In the genomic region with DNA sequence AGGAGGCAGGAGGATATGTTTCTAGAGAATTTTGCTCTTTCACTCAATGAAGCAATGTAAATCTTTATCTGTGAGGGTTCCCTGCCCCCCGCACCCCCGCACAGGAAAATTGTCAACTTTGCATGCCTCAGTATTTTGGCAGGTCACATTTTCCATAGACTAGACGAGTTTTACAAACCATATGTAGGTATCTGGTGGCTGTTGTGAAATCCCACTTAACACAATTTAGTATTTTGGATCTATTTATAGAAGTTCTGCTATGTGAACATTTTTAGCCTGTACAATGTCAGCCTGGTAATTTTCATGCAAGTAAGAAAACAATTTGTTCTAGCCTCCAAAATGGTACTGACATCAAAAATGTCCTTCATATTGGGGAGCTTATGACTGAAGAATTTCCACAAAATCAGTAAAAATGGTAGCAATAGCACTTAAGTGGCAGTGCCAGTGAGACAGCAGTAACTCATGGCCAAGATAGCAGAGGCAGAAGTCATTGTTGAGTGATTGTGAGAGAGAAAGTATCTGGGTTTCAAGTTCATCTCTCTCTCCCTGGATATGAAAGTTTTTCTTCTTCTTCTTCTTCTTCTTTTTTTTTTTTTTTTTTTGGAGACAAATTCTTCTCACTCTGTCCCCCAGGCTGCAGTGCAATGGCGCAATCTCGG, we compare ENCODE assay signal across 12 cellular contexts. TPM values are rescaled to one million over a fixed set of nuclear protein-coding genes. Genes with fewer than 3 reads are reported as not detected.
A peak's percentile ranks its signal among the peaks of the same experiment; 100 is the strongest.
DNase-seq lines count a peak whose midpoint lies in the region; ATAC-seq and TF ChIP-seq lines count a peak whose summit lies in the region.
"Had no signal": no experiment of that assay in that cellular context is flagged by ENCODE, and none has a peak within 500 bp of the region (broad histone marks: within the 10 kb centered on the region; RNA-seq: fewer than 3 reads in every experiment).

No MANE protein-coding gene starts in this region.

- peak; percentile 4 to 83 (median 34) for TF ChIP-seq EP300 in sigmoid colon (IDR thresholded peaks at IDR 0.05)

- H3K27ac Mint-ChIP-seq in activated CD4-positive, alpha-beta memory T cell treated with anti-CD3 and anti-CD28 coated beads for 36 hours = no peak overlapping the region
- H3K27ac Mint-ChIP-seq in activated CD4-positive, alpha-beta memory T cell treated with anti-CD3 and anti-CD28 coated beads, Interleukin-2, amount 10 ng/mL, durations not matched to agents 7 days and 5 days = no peak overlapping the region
- peak overlapping the region; percentile 7 for H3K27ac Mint-ChIP-seq in activated T-helper 2 cell treated with anti-CD3 and anti-CD28 coated beads, Interferon-gamma antibody, Interleukin-2, Interleukin-4, amounts not matched to agents 10 μg/mL and 5 μg/mL and 100 μg/mL, durations not matched to agents 14 hours and 24 hours and 36 hours

- ATAC-seq in HG02642 (IDR thresholded peaks at IDR 0.05; ENCODE audit: poor library complexity, unreplicated experiment) (peak; percentile 49), HG03432 (IDR thresholded peaks at IDR 0.05; ENCODE audit: unreplicated experiment) (no peak)

- H3K9me3 ChIP-seq in sigmoid colon = no peaks in the 10 kb centered on the region
- H3K9me3 ChIP-seq: esophagus muscularis mucosa, Peyer's patch, upper lobe of left lung had no signal

- peak; percentile 12 for DNase-seq in activated CD4-positive, alpha-beta memory T cell treated with anti-CD3 and anti-CD28 coated beads for 36 hours
- no peak for DNase-seq in activated CD4-positive, alpha-beta memory T cell treated with anti-CD3 and anti-CD28 coated beads, Interleukin-2, amount 10 ng/mL, durations not matched to agents 7 days and 5 days
- no peak for DNase-seq in activated T-helper 2 cell treated with anti-CD3 and anti-CD28 coated beads, Interferon-gamma antibody, Interleukin-2, Interleukin-4, amounts not matched to agents 10 μg/mL and 5 μg/mL and 100 μg/mL, durations not matched to agents 14 hours and 24 hours and 36 hours (ENCODE audit: low spot score)
- no peak for DNase-seq in sigmoid colon
- no peak for DNase-seq in OCI-M1 (lab: John Stamatoyannopoulos, UW)
- DNase-seq in activated effector memory CD4-positive, alpha-beta T cell treated with Interleukin-2 at 50 U/mL for 16 hours = no peak
- DNase-seq: NCI-H2171, Peyer's patch, upper lobe of left lung had no signal

- TF ChIP-seq CTCF in sigmoid colon (IDR thresholded peaks at IDR 0.05) = no peak

- peak overlapping the region in 3 of 4 donors; percentile 15 to 59 (median 51) for H3K27ac ChIP-seq in sigmoid colon
- H3K27ac ChIP-seq: upper lobe of left lung had no signal

- POLR2A ChIA-PET in activated CD4-positive, alpha-beta memory T cell treated with anti-CD3 and anti-CD28 coated beads for 36 hours (lab: Charles Lee) = no interaction called here
- POLR2A ChIA-PET in activated CD4-positive, alpha-beta memory T cell treated with anti-CD3 and anti-CD28 coated beads, Interleukin-2, amount 10 ng/mL, durations not matched to agents 7 days and 5 days (lab: Charles Lee) = no interaction called here

- H3K27me3 ChIP-seq in sigmoid colon = no peaks in the 10 kb centered on the region
- H3K27me3 ChIP-seq: esophagus muscularis mucosa, Peyer's patch, upper lobe of left lung had no signal

- intact Hi-C loops in activated CD4-positive, alpha-beta memory T cell treated with anti-CD3 and anti-CD28 coated beads for 36 hours (cut with micrococcal nuclease) = no loop called here
- intact Hi-C loops in activated T-helper 2 cell treated with anti-CD3 and anti-CD28 coated beads, Interferon-gamma antibody, Interleukin-2, Interleukin-4, amounts not matched to agents 10 μg/mL and 5 μg/mL and 100 μg/mL, durations not matched to agents 14 hours and 24 hours and 36 hours (cut with micrococcal nuclease) = no loop called here
- intact Hi-C loops in sigmoid colon (cut with DNase I) = no loop called here

- 76 to 90% methylated on average over 5 of the region's 5 CpGs for WGBS in sigmoid colon, 2 donors

- H3K4me1 Mint-ChIP-seq in activated CD4-positive, alpha-beta memory T cell treated with anti-CD3 and anti-CD28 coated beads for 36 hours (ENCODE audit: low read depth) = peaks cover 11% of the 10 kb centered on the region
- no peaks in the 10 kb centered on the region for H3K4me1 Mint-ChIP-seq in activated CD4-positive, alpha-beta memory T cell treated with anti-CD3 and anti-CD28 coated beads, Interleukin-2, amount 10 ng/mL, durations not matched to agents 7 days and 5 days
- H3K4me1 Mint-ChIP-seq in activated T-helper 2 cell treated with anti-CD3 and anti-CD28 coated beads, Interferon-gamma antibody, Interleukin-2, Interleukin-4, amounts not matched to agents 10 μg/mL and 5 μg/mL and 100 μg/mL, durations not matched to agents 14 hours and 24 hours and 36 hours (ENCODE audit: low read depth) = peaks cover 2% of the 10 kb centered on the region

- TF ChIP-seq POLR2A in sigmoid colon (IDR thresholded peaks at IDR 0.05) = no peak

- H3K9me3 Mint-ChIP-seq in activated CD4-positive, alpha-beta memory T cell treated with anti-CD3 and anti-CD28 coated beads for 36 hours = no peaks in the 10 kb centered on the region
- H3K9me3 Mint-ChIP-seq in activated CD4-positive, alpha-beta memory T cell treated with anti-CD3 and anti-CD28 coated beads, Interleukin-2, amount 10 ng/mL, durations not matched to agents 7 days and 5 days = no peaks in the 10 kb centered on the region
- H3K9me3 Mint-ChIP-seq in activated T-helper 2 cell treated with anti-CD3 and anti-CD28 coated beads, Interferon-gamma antibody, Interleukin-2, Interleukin-4, amounts not matched to agents 10 μg/mL and 5 μg/mL and 100 μg/mL, durations not matched to agents 14 hours and 24 hours and 36 hours = no peaks in the 10 kb centered on the region

- no peak overlapping the region for H3K4me3 ChIP-seq in sigmoid colon
- H3K4me3 ChIP-seq: esophagus muscularis mucosa, Peyer's patch, upper lobe of left lung had no signal

- CTCF ChIA-PET in activated CD4-positive, alpha-beta memory T cell treated with anti-CD3 and anti-CD28 coated beads for 36 hours (lab: Charles Lee) = interaction anchor here (0.7 kb wide), 2 partner anchors 169 to 215 kb away, joined by 3 read pairs; no protein-coding TSS in a partner anchor
- CTCF ChIA-PET in activated CD4-positive, alpha-beta memory T cell treated with anti-CD3 and anti-CD28 coated beads, Interleukin-2, amount 10 ng/mL, durations not matched to agents 7 days and 5 days (lab: Charles Lee) = interaction anchor here (0.7 kb wide), 3 partner anchors 46 to 333 kb away, joined by 3 to 6 read pairs (median 3); no protein-coding TSS in a partner anchor

- peaks cover 0 to 17% (median 6%) of the 10 kb centered on the region in 4 donors for H3K4me1 ChIP-seq in sigmoid colon
- H3K4me1 ChIP-seq: Peyer's patch had no signal

- no peaks in the 10 kb centered on the region for H3K27me3 Mint-ChIP-seq in activated CD4-positive, alpha-beta memory T cell treated with anti-CD3 and anti-CD28 coated beads for 36 hours
- no peaks in the 10 kb centered on the region for H3K27me3 Mint-ChIP-seq in activated CD4-positive, alpha-beta memory T cell treated with anti-CD3 and anti-CD28 coated beads, Interleukin-2, amount 10 ng/mL, durations not matched to agents 7 days and 5 days
- H3K27me3 Mint-ChIP-seq in activated T-helper 2 cell treated with anti-CD3 and anti-CD28 coated beads, Interferon-gamma antibody, Interleukin-2, Interleukin-4, amounts not matched to agents 10 μg/mL and 5 μg/mL and 100 μg/mL, durations not matched to agents 14 hours and 24 hours and 36 hours (ENCODE audit: low read depth) = peaks cover 8% of the 10 kb centered on the region

- H3K36me3 Mint-ChIP-seq in activated CD4-positive, alpha-beta memory T cell treated with anti-CD3 and anti-CD28 coated beads for 36 hours = no peaks in the 10 kb centered on the region
- H3K36me3 Mint-ChIP-seq in activated CD4-positive, alpha-beta memory T cell treated with anti-CD3 and anti-CD28 coated beads, Interleukin-2, amount 10 ng/mL, durations not matched to agents 7 days and 5 days (ENCODE audit: low read depth) = no peaks in the 10 kb centered on the region
- H3K36me3 Mint-ChIP-seq in activated T-helper 2 cell treated with anti-CD3 and anti-CD28 coated beads, Interferon-gamma antibody, Interleukin-2, Interleukin-4, amounts not matched to agents 10 μg/mL and 5 μg/mL and 100 μg/mL, durations not matched to agents 14 hours and 24 hours and 36 hours (ENCODE audit: low read depth) = no peaks in the 10 kb centered on the region

- H3K36me3 ChIP-seq in sigmoid colon = no peaks in the 10 kb centered on the region
- H3K36me3 ChIP-seq: esophagus muscularis mucosa, Peyer's patch, upper lobe of left lung had no signal

- H3K4me3 Mint-ChIP-seq in activated CD4-positive, alpha-beta memory T cell treated with anti-CD3 and anti-CD28 coated beads for 36 hours = no peak overlapping the region
- no peak overlapping the region for H3K4me3 Mint-ChIP-seq in activated CD4-positive, alpha-beta memory T cell treated with anti-CD3 and anti-CD28 coated beads, Interleukin-2, amount 10 ng/mL, durations not matched to agents 7 days and 5 days
- no peak overlapping the region for H3K4me3 Mint-ChIP-seq in activated T-helper 2 cell treated with anti-CD3 and anti-CD28 coated beads, Interferon-gamma antibody, Interleukin-2, Interleukin-4, amounts not matched to agents 10 μg/mL and 5 μg/mL and 100 μg/mL, durations not matched to agents 14 hours and 24 hours and 36 hours (ENCODE audit: low read depth)

RNA-seq across cellular contexts. Expression of gene FRYL, which starts 12.4 kb away (rescaled TPM):
- 10 to 100 TPM; 59.1 to 67.3 TPM for total RNA-seq in activated CD4-positive, alpha-beta memory T cell treated with anti-CD3 and anti-CD28 coated beads for 36 hours
- 10 to 100 TPM; 82.4 to 82.7 TPM for total RNA-seq in activated CD4-positive, alpha-beta memory T cell treated with anti-CD3 and anti-CD28 coated beads, Interleukin-2, amount 10 ng/mL, durations not matched to agents 7 days and 5 days
- 68.2 and 69.6 TPM in 2 replicates for total RNA-seq in activated T-helper 2 cell treated with anti-CD3 and anti-CD28 coated beads, Interferon-gamma antibody, Interleukin-2, Interleukin-4, amounts not matched to agents 10 μg/mL and 5 μg/mL and 100 μg/mL, durations not matched to agents 14 hours and 24 hours and 36 hours
- 10 to 100 TPM; 44.9 to 72.4 (median 63.2) TPM for total RNA-seq in sigmoid colon
- 10 to 100 TPM; 41.4 to 63.6 (median 41.6) TPM for polyA plus RNA-seq in sigmoid colon

RNA-seq across cellular contexts. Expression of gene OCIAD1, which starts 38.4 kb away (rescaled TPM):
- 100 to 1,000 TPM; 100 to 107 TPM for total RNA-seq in activated CD4-positive, alpha-beta memory T cell treated with anti-CD3 and anti-CD28 coated beads for 36 hours
- 100 to 1,000 TPM; 103 to 104 TPM for total RNA-seq in activated CD4-positive, alpha-beta memory T cell treated with anti-CD3 and anti-CD28 coated beads, Interleukin-2, amount 10 ng/mL, durations not matched to agents 7 days and 5 days
- total RNA-seq in activated T-helper 2 cell treated with anti-CD3 and anti-CD28 coated beads, Interferon-gamma antibody, Interleukin-2, Interleukin-4, amounts not matched to agents 10 μg/mL and 5 μg/mL and 100 μg/mL, durations not matched to agents 14 hours and 24 hours and 36 hours = 114 and 116 TPM in 2 replicates
- total RNA-seq in sigmoid colon = 100 to 1,000 TPM in 3 of 4 donors, 10 to 100 TPM in 1; 96.1 to 133 (median 110) TPM
- polyA plus RNA-seq in sigmoid colon = 100 to 1,000 TPM in 1 of 3 donors, 10 to 100 TPM in 2; 51.7 to 124 (median 69.4) TPM
